In the genomic region with DNA sequence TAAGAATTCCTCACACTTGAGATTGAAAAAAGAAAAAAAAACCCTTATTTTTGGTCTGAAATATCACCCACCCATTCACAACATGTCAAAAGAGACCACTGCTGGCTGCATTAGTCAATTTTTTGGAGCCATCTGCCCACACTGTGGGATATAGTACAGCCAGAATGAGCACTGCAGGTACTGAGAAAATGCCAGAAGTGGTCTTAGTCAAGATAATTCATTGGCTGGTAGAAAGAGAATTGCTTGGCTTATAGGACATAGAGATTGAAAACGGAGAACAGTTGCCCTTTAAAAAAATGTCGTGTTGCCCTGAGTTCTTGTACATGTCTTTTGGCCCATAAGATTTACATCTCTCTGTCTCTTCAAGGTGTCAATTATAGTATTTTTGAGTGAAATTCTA, we compare ENCODE assay signal across 1 cellular context.
TF ChIP-seq lines count a peak whose summit lies in the region.

No MANE protein-coding gene starts in this region.

TF ChIP-seq in H1, 55 proteins besides CTCF, POLR2A, EP300 and RAD21 (continued from another document):
- TF ChIP-seq, protein P1, sequence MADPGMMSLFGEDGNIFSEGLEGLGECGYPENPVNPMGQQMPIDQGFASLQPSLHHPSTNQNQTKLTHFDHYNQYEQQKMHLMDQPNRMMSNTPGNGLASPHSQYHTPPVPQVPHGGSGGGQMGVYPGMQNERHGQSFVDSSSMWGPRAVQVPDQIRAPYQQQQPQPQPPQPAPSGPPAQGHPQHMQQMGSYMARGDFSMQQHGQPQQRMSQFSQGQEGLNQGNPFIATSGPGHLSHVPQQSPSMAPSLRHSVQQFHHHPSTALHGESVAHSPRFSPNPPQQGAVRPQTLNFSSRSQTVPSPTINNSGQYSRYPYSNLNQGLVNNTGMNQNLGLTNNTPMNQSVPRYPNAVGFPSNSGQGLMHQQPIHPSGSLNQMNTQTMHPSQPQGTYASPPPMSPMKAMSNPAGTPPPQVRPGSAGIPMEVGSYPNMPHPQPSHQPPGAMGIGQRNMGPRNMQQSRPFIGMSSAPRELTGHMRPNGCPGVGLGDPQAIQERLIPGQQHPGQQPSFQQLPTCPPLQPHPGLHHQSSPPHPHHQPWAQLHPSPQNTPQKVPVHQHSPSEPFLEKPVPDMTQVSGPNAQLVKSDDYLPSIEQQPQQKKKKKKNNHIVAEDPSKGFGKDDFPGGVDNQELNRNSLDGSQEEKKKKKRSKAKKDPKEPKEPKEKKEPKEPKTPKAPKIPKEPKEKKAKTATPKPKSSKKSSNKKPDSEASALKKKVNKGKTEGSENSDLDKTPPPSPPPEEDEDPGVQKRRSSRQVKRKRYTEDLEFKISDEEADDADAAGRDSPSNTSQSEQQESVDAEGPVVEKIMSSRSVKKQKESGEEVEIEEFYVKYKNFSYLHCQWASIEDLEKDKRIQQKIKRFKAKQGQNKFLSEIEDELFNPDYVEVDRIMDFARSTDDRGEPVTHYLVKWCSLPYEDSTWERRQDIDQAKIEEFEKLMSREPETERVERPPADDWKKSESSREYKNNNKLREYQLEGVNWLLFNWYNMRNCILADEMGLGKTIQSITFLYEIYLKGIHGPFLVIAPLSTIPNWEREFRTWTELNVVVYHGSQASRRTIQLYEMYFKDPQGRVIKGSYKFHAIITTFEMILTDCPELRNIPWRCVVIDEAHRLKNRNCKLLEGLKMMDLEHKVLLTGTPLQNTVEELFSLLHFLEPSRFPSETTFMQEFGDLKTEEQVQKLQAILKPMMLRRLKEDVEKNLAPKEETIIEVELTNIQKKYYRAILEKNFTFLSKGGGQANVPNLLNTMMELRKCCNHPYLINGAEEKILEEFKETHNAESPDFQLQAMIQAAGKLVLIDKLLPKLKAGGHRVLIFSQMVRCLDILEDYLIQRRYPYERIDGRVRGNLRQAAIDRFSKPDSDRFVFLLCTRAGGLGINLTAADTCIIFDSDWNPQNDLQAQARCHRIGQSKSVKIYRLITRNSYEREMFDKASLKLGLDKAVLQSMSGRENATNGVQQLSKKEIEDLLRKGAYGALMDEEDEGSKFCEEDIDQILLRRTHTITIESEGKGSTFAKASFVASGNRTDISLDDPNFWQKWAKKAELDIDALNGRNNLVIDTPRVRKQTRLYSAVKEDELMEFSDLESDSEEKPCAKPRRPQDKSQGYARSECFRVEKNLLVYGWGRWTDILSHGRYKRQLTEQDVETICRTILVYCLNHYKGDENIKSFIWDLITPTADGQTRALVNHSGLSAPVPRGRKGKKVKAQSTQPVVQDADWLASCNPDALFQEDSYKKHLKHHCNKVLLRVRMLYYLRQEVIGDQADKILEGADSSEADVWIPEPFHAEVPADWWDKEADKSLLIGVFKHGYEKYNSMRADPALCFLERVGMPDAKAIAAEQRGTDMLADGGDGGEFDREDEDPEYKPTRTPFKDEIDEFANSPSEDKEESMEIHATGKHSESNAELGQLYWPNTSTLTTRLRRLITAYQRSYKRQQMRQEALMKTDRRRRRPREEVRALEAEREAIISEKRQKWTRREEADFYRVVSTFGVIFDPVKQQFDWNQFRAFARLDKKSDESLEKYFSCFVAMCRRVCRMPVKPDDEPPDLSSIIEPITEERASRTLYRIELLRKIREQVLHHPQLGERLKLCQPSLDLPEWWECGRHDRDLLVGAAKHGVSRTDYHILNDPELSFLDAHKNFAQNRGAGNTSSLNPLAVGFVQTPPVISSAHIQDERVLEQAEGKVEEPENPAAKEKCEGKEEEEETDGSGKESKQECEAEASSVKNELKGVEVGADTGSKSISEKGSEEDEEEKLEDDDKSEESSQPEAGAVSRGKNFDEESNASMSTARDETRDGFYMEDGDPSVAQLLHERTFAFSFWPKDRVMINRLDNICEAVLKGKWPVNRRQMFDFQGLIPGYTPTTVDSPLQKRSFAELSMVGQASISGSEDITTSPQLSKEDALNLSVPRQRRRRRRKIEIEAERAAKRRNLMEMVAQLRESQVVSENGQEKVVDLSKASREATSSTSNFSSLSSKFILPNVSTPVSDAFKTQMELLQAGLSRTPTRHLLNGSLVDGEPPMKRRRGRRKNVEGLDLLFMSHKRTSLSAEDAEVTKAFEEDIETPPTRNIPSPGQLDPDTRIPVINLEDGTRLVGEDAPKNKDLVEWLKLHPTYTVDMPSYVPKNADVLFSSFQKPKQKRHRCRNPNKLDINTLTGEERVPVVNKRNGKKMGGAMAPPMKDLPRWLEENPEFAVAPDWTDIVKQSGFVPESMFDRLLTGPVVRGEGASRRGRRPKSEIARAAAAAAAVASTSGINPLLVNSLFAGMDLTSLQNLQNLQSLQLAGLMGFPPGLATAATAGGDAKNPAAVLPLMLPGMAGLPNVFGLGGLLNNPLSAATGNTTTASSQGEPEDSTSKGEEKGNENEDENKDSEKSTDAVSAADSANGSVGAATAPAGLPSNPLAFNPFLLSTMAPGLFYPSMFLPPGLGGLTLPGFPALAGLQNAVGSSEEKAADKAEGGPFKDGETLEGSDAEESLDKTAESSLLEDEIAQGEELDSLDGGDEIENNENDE (IDR thresholded peaks at IDR 0.05; ENCODE audit: insufficient replicate concordance, low read length): no peak
TF ChIP-seq in H1: peak in this region for 0.
